Comparison of ENCODE assay signal across 17 cellular contexts in the genomic region with DNA sequence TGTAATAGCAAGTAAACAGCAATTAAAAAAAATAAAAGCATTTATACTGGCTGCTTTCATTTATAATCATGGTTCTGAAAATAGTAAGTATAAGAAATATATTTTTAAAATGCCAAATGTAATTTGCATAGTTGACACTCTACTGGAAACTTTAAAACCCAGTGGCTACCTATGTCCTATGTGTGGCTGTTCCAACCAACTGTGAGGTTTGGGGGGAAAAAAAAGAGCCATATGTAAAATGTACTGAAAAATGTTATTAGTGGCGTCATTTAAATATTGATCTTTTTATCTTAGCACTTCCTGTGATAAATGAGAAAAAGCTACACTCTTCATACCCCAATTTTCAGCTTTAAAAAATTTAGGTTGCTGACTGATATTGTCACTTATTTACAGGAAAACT.
DNase-seq lines count a peak whose midpoint lies in the region; ATAC-seq and TF ChIP-seq lines count a peak whose summit lies in the region.
"Had no signal": no experiment of that assay in that cellular context is flagged by ENCODE, and none has a peak within 500 bp of the region (broad histone marks: within the 10 kb centered on the region; RNA-seq: fewer than 3 reads in every experiment).

No MANE protein-coding gene starts in this region.

- H3K9me3 ChIP-seq in GM23248 (ENCODE audit: low read depth) (no peaks in the 10 kb centered on the region), parathyroid adenoma (ENCODE audit: control insufficient read depth, low read length) (no peaks in the 10 kb centered on the region)
- H3K9me3 ChIP-seq: tibial artery had no signal

- H2AFZ ChIP-seq in ACC112 (ENCODE audit: low read length, unreplicated experiment) (no peak overlapping the region), GM23248 (peak overlapping the region; percentile 49), parathyroid adenoma (no peak overlapping the region)

- H4K20me1 ChIP-seq in GM23248 (ENCODE audit: insufficient read depth), result no peaks in the 10 kb centered on the region

- H3K9me2 ChIP-seq in GM23248 (ENCODE audit: insufficient read depth), result no peaks in the 10 kb centered on the region

- no peaks in the 10 kb centered on the region for H3K27me3 ChIP-seq in ACC112 (ENCODE audit: insufficient read depth, low read length)
- H3K27me3 ChIP-seq in GM23248 (replicated peaks; ENCODE audit: insufficient read depth), result no peaks in the 10 kb centered on the region
- H3K27me3 ChIP-seq in dorsolateral prefrontal cortex, result no peaks in the 10 kb centered on the region
- H3K27me3 ChIP-seq in parathyroid adenoma (ENCODE audit: control insufficient read depth, insufficient read depth, low read length), result no peaks in the 10 kb centered on the region
- H3K27me3 ChIP-seq: tibial artery had no signal

- H3K36me3 ChIP-seq in ACC112 (ENCODE audit: insufficient read depth, low read length) (no peaks in the 10 kb centered on the region), GM23248 (ENCODE audit: low read depth) (no peaks in the 10 kb centered on the region), parathyroid adenoma (ENCODE audit: control insufficient read depth, insufficient read depth, low read length) (no peaks in the 10 kb centered on the region)
- H3K36me3 ChIP-seq: tibial artery had no signal

- no peak for ATAC-seq in activated naive CD4-positive, alpha-beta T cell treated with anti-CD3 and anti-CD28 coated beads, Interleukin-2, amount 50 U/mL, for 72 hours

- H3K9me3 Mint-ChIP-seq in activated naive CD4-positive, alpha-beta T cell treated with anti-CD3 and anti-CD28 coated beads, Interleukin-2, amount 50 U/mL, for 72 hours, result no peaks in the 10 kb centered on the region
- H3K9me3 Mint-ChIP-seq: activated naive CD4-positive, alpha-beta T cell treated with anti-CD3 and anti-CD28 coated beads, Interleukin-2, amount 10 ng/mL, durations not matched to agents 7 days and 5 days had no signal

- H3K4me3 ChIP-seq in ACC112 (ENCODE audit: low read depth, low read length), result peak overlapping the region; percentile 71; the same call in 1 of the 2 replicates
- H3K4me3 ChIP-seq in GM23248, result peak overlapping the region; percentile 87
- H3K4me3 ChIP-seq in dorsolateral prefrontal cortex, result peak overlapping the region in 57 of 59 donors; percentile 47 to 86 (median 75)
- no peak overlapping the region for H3K4me3 ChIP-seq in parathyroid adenoma (ENCODE audit: low read depth, low read length)
- H3K4me3 ChIP-seq: tibial artery had no signal

- H3K4me1 ChIP-seq in ACC112 (ENCODE audit: control insufficient read depth, insufficient read depth, low read length, unreplicated experiment), result peaks cover 30% of the 10 kb centered on the region
- H3K4me1 ChIP-seq in GM23248 (ENCODE audit: insufficient read depth), result peaks cover 52% of the 10 kb centered on the region
- no peaks in the 10 kb centered on the region for H3K4me1 ChIP-seq in parathyroid adenoma

- in situ Hi-C loops in GM23248 (cut with MboI), result no loop called here

- H3K27ac ChIP-seq in ACC112 (ENCODE audit: low read depth, low read length), result no peak overlapping the region
- H3K27ac ChIP-seq in GM23248, result peak overlapping the region; percentile 94
- H3K27ac ChIP-seq in dorsolateral prefrontal cortex, result peak overlapping the region; percentile 88 to 100 (median 99)
- H3K27ac ChIP-seq in parathyroid adenoma, result peak overlapping the region; percentile 32

- no peak for TF ChIP-seq CTCF in dorsolateral prefrontal cortex (IDR thresholded peaks at IDR 0.05 in 54 of 56, conservative IDR thresholded peaks at IDR 0.05 in 2 of 56; ENCODE audit: low read depth in 1 of 56, partially characterized antibody in 56 of 56)
- no peak for TF ChIP-seq CTCF in parathyroid adenoma (IDR thresholded peaks at IDR 0.05)

- WGBS in GM23248 (ENCODE audit: low coverage in 1 of 2, low lambda C conversion rate in 2 of 2, missing lambda C conversion rate in 2 of 2), 2 experiments, result 26 to 38% methylated on average over 1 of the region's 1 CpG

- H3K9ac ChIP-seq in GM23248 (peak overlapping the region; percentile 85), parathyroid adenoma (no peak overlapping the region)

- peaks cover 38% of the 10 kb centered on the region for H3F3A ChIP-seq in GM23248 (ENCODE audit: insufficient read depth)

- no peaks in the 10 kb centered on the region for H3K36me3 Mint-ChIP-seq in activated naive CD4-positive, alpha-beta T cell treated with anti-CD3 and anti-CD28 coated beads, Interleukin-2, amount 50 U/mL, for 72 hours
- H3K36me3 Mint-ChIP-seq: activated naive CD4-positive, alpha-beta T cell treated with anti-CD3 and anti-CD28 coated beads, Interleukin-2, amount 10 ng/mL, durations not matched to agents 7 days and 5 days had no signal

- peaks cover 59% of the 10 kb centered on the region for H3K79me2 ChIP-seq in ACC112 (ENCODE audit: control insufficient read depth, insufficient read depth, low read length, unreplicated experiment)
- H3K79me2 ChIP-seq in GM23248 (ENCODE audit: insufficient read depth), result peaks cover 90% of the 10 kb centered on the region
- no peaks in the 10 kb centered on the region for H3K79me2 ChIP-seq in parathyroid adenoma

- H3K4me2 ChIP-seq in GM23248 (ENCODE audit: unreplicated experiment) (peak overlapping the region; percentile 100), parathyroid adenoma (ENCODE audit: low read length) (no peak overlapping the region)

- H3K27ac Mint-ChIP-seq in activated naive CD4-positive, alpha-beta T cell treated with anti-CD3 and anti-CD28 coated beads, Interleukin-2, amount 50 U/mL, for 72 hours, result no peak overlapping the region
- H3K27ac Mint-ChIP-seq: activated naive CD4-positive, alpha-beta T cell treated with anti-CD3 and anti-CD28 coated beads, Interleukin-2, amount 10 ng/mL, durations not matched to agents 7 days and 5 days had no signal

- intact Hi-C loops in dorsolateral prefrontal cortex (cut with DNase I), result no loop called here

- no peak for DNase-seq in GM23248
- no peak for DNase-seq in dorsolateral prefrontal cortex
- DNase-seq in activated naive CD4-positive, alpha-beta T cell treated with anti-CD3 and anti-CD28 coated beads, Interleukin-2, amount 50 U/mL, for 72 hours (ENCODE audit: low spot score in 2 of 2), result no peak
- no peak for DNase-seq in NK-92 treated with Interleukin-12 subunit alpha and Interleukin-12 subunit beta, amount 100 ng/mL, for 24 hours (lab: John Stamatoyannopoulos, UW)
- DNase-seq in anterior cingulate cortex (lab: John Stamatoyannopoulos, UW), result no peak
- DNase-seq in medulla oblongata (ENCODE audit: extremely low spot score), result no peak
- DNase-seq: activated naive CD4-positive, alpha-beta T cell treated with anti-CD3 and anti-CD28 coated beads, Interleukin-2, amount 10 ng/mL, durations not matched to agents 7 days and 5 days; AML-193; DMS153; erythroblast; MV-4-11; OCI-M1; stimulated activated CD4-positive, alpha-beta T cell treated with anti-CD3 and anti-CD28 coated beads, Interleukin-15, amount 100 ng/mL, for 24 hours; SW 1271; tibial artery had no signal
